ENCODE assay signal across 1 cellular context in genomic region chr18:76491801-76492668, GRCh38.
A peak's percentile ranks its signal among the peaks of the same experiment; 100 is the strongest.
TF ChIP-seq lines count a peak whose summit lies in the region.

No MANE protein-coding gene starts in this region.

TF ChIP-seq in HepG2, 621 proteins besides CTCF, POLR2A, EP300 and RAD21 (continued from another document and continues in another):
- TF ChIP-seq ZNF414 (CRISPR knock-in tag; IDR thresholded peaks at IDR 0.05) (0 out of 2 replicates have a peak, but pooled peaks have one; percentile 21), ZNF7 (CRISPR knock-in tag; IDR thresholded peaks at IDR 0.05) (no peak), MTA1 (CRISPR knock-in tag; IDR thresholded peaks at IDR 0.05; ENCODE audit: borderline replicate concordance) (peak; percentile 34; the same call in 1 of the 2 replicates), AGO1 (IDR thresholded peaks at IDR 0.05; ENCODE audit: low read depth, low read length, poor library complexity, severe bottlenecking) (peak; percentile 46), DMAP1 (CRISPR knock-in tag; IDR thresholded peaks at IDR 0.05) (peak; percentile 71; the same call in 1 of the 2 replicates), ZBTB25 (CRISPR knock-in tag; IDR thresholded peaks at IDR 0.05) (no peak), TEF (CRISPR knock-in tag; IDR thresholded peaks at IDR 0.05) (no peak), ATF7-NPFF (CRISPR knock-in tag; IDR thresholded peaks at IDR 0.05; ENCODE audit: low read depth) (peak; percentile 28; the same call in 1 of the 2 replicates), KLF16 (CRISPR knock-in tag; IDR thresholded peaks at IDR 0.05) (peak in 1 of 2 experiments; percentile 25; a peak in 1 of 4 replicates), YEATS2 (CRISPR knock-in tag; IDR thresholded peaks at IDR 0.05; ENCODE audit: borderline replicate concordance) (peak; percentile 9; the same call in 1 of the 2 replicates), AGO2 (optimal IDR thresholded peaks at IDR 0.05; ENCODE audit: low read depth, low read length) (peak; percentile 90), PLSCR1 (CRISPR knock-in tag; IDR thresholded peaks at IDR 0.05; ENCODE audit: borderline replicate concordance) (no peak), ZNF784 (CRISPR knock-in tag; IDR thresholded peaks at IDR 0.05; ENCODE audit: borderline replicate concordance) (no peak), ZNF569 (CRISPR knock-in tag; IDR thresholded peaks at IDR 0.05; ENCODE audit: borderline replicate concordance) (no peak), NONO (IDR thresholded peaks at IDR 0.05) (no peak), NONO (CRISPR knock-in tag; conservative IDR thresholded peaks at IDR 0.05) (0 out of 2 replicates have a peak, but pooled peaks have one; percentile 37), CHCHD3 (CRISPR knock-in tag; IDR thresholded peaks at IDR 0.05) (no peak), KAT7 (CRISPR knock-in tag; IDR thresholded peaks at IDR 0.05; ENCODE audit: borderline replicate concordance) (peak; percentile 27; the same call in 1 of the 2 replicates), AKAP8 (CRISPR knock-in tag; IDR thresholded peaks at IDR 0.05) (peak; percentile 3; the same call in 1 of the 2 replicates), SMYD3 (CRISPR knock-in tag; IDR thresholded peaks at IDR 0.05) (no peak), ZBTB2 (CRISPR knock-in tag; IDR thresholded peaks at IDR 0.05; ENCODE audit: low read depth) (0 out of 2 replicates have a peak, but pooled peaks have one; percentile 43), ZNF350 (CRISPR knock-in tag; IDR thresholded peaks at IDR 0.05; ENCODE audit: borderline replicate concordance, low read depth) (0 out of 2 replicates have a peak, but pooled peaks have one; percentile 37), AFF4 (CRISPR knock-in tag; IDR thresholded peaks at IDR 0.05) (0 out of 2 replicates have a peak, but pooled peaks have one; percentile 14), HHEX (CRISPR knock-in tag; IDR thresholded peaks at IDR 0.05) (no peak), ATF4 (CRISPR knock-in tag; IDR thresholded peaks at IDR 0.05) (peak in 1 of 2 experiments; percentile 93; a peak in 2 of 4 replicates), ZBTB42 (CRISPR knock-in tag; IDR thresholded peaks at IDR 0.05) (peak; percentile 50; the same call in 1 of the 2 replicates), GZF1 (CRISPR knock-in tag; IDR thresholded peaks at IDR 0.05) (0 out of 2 replicates have a peak, but pooled peaks have one; percentile 15), SIN3A (IDR thresholded peaks at IDR 0.05; ENCODE audit: borderline replicate concordance, low read depth, low read length) (0 out of 2 replicates have a peak, but pooled peaks have one; percentile 19), NPAS2 (CRISPR knock-in tag; IDR thresholded peaks at IDR 0.05; ENCODE audit: borderline replicate concordance) (no peak), XBP1 (CRISPR knock-in tag; IDR thresholded peaks at IDR 0.05) (no peak), ZNF530 (CRISPR knock-in tag; IDR thresholded peaks at IDR 0.05; ENCODE audit: low read depth) (no peak), THAP9 (CRISPR knock-in tag; IDR thresholded peaks at IDR 0.05; ENCODE audit: borderline replicate concordance) (peak; percentile 41; the same call in 1 of the 2 replicates), SATB2 (CRISPR knock-in tag; IDR thresholded peaks at IDR 0.05) (peak; percentile 32; the same call in 1 of the 2 replicates), SALL1 (CRISPR knock-in tag; IDR thresholded peaks at IDR 0.05) (peak; percentile 8; the same call in 1 of the 2 replicates), ZNF589 (CRISPR knock-in tag; conservative IDR thresholded peaks at IDR 0.05) (0 out of 2 replicates have a peak, but pooled peaks have one; percentile 44), TAF15 (IDR thresholded peaks at IDR 0.05; ENCODE audit: low read depth, low read length, poor library complexity, severe bottlenecking) (no peak), ZNF263 (CRISPR knock-in tag; IDR thresholded peaks at IDR 0.05) (peak; percentile 88), PAXIP1 (CRISPR knock-in tag; conservative IDR thresholded peaks at IDR 0.05) (0 out of 2 replicates have a peak, but pooled peaks have one; percentile 19), IRX3 (CRISPR knock-in tag; IDR thresholded peaks at IDR 0.05; ENCODE audit: borderline replicate concordance, low read depth) (no peak), POLR2G (IDR thresholded peaks at IDR 0.05; ENCODE audit: low read depth, low read length) (peak; percentile 65), ZBTB7B (CRISPR knock-in tag; IDR thresholded peaks at IDR 0.05) (peak; percentile 50; the same call in 1 of the 2 replicates), PBX3 (CRISPR knock-in tag; IDR thresholded peaks at IDR 0.05; ENCODE audit: borderline replicate concordance) (no peak), MIER2 (CRISPR knock-in tag; IDR thresholded peaks at IDR 0.05) (no peak), RBM39 (IDR thresholded peaks at IDR 0.05; ENCODE audit: low read depth, low read length, poor library complexity, severe bottlenecking) (peak; percentile 61)
